In genomic region chr6:10486215-10486614, GRCh38 we compare ENCODE assay signal across 32 cellular contexts.
"Had no signal": no experiment of that assay in that cellular context is flagged by ENCODE, and none has a peak within 500 bp of the region (broad histone marks: within the 10 kb centered on the region; RNA-seq: fewer than 3 reads in every experiment).

No MANE protein-coding gene starts in this region.

- H3K4me3 ChIP-seq: left lung, lower lobe of right lung, mucosa of descending colon, neural progenitor cell, ovary, spleen, suprapubic skin, thoracic aorta, tibial artery, upper lobe of right lung had no signal

- H3K27me3 ChIP-seq: neutrophil, ovary, suprapubic skin, upper lobe of right lung had no signal

- H3K4me2 ChIP-seq: neural progenitor cell had no signal

- H3K36me3 Mint-ChIP-seq: immature natural killer cell; mesothelial cell of epicardium; natural killer cell; neural progenitor cell; stimulated activated effector memory CD8-positive, alpha-beta T cell treated with anti-CD3 and anti-CD28 coated beads, Interleukin-12 subunit alpha, Interleukin-12 subunit beta, amount 100 ng/mL, for 72 hours had no signal

- H3K9ac ChIP-seq: neural progenitor cell had no signal

- H3K4me3 Mint-ChIP-seq: immature natural killer cell; mesothelial cell of epicardium; naive B cell; natural killer cell; nephron progenitor cell; neural progenitor cell; stimulated activated effector memory CD8-positive, alpha-beta T cell treated with anti-CD3 and anti-CD28 coated beads, Interleukin-12 subunit alpha, Interleukin-12 subunit beta, amount 100 ng/mL, for 72 hours; stimulated activated naive CD8-positive, alpha-beta T cell treated with anti-CD3 and anti-CD28 coated beads, Interleukin-15, Interleukin-2, amounts not matched to agents 100 ng/mL and 50 ng/mL, for 24 hours had no signal

- DNase-seq: head of caudate nucleus; hippocampal formation; immature natural killer cell; left cardiac atrium; left lung; lower lobe of right lung; mammary epithelial cell; mesendoderm; mucosa of descending colon; naive B cell; natural killer cell; nephron progenitor cell; occipital lobe; ovary; retina; right cardiac atrium; small intestine; spleen; stimulated activated CD4-positive, alpha-beta T cell treated with anti-CD3 and anti-CD28 coated beads, Interleukin-4, amount 100 ng/mL, for 24 hours; stimulated activated naive CD4-positive, alpha-beta T cell; tibial artery; trophoblast cell; upper lobe of right lung had no signal

- H3K4me1 Mint-ChIP-seq: immature natural killer cell; mesothelial cell of epicardium; naive B cell; natural killer cell; neural progenitor cell; stimulated activated effector memory CD8-positive, alpha-beta T cell treated with anti-CD3 and anti-CD28 coated beads, Interleukin-12 subunit alpha, Interleukin-12 subunit beta, amount 100 ng/mL, for 72 hours had no signal

- H3K9me3 Mint-ChIP-seq: natural killer cell; nephron progenitor cell; neural progenitor cell; stimulated activated effector memory CD8-positive, alpha-beta T cell treated with anti-CD3 and anti-CD28 coated beads, Interleukin-12 subunit alpha, Interleukin-12 subunit beta, amount 100 ng/mL, for 72 hours; stimulated activated naive CD8-positive, alpha-beta T cell treated with anti-CD3 and anti-CD28 coated beads, Interleukin-15, Interleukin-2, amounts not matched to agents 100 ng/mL and 50 ng/mL, for 24 hours had no signal

- ATAC-seq: left cardiac atrium; left lung; lower lobe of right lung; mucosa of descending colon; natural killer cell; right cardiac atrium; sciatic nerve; stimulated activated effector memory CD8-positive, alpha-beta T cell treated with anti-CD3 and anti-CD28 coated beads, Interleukin-12 subunit alpha, Interleukin-12 subunit beta, amount 100 ng/mL, for 72 hours; upper lobe of right lung had no signal

- H2AFZ ChIP-seq: neural progenitor cell had no signal

- H3K27ac ChIP-seq: left lung, lower lobe of right lung, neural progenitor cell, neutrophil, ovary, spleen, suprapubic skin, thoracic aorta, tibial artery, upper lobe of right lung had no signal

- H3K27ac Mint-ChIP-seq: immature natural killer cell; mesothelial cell of epicardium; naive B cell; natural killer cell; neural progenitor cell; progenitor cell of endocrine pancreas; stimulated activated effector memory CD8-positive, alpha-beta T cell treated with anti-CD3 and anti-CD28 coated beads, Interleukin-12 subunit alpha, Interleukin-12 subunit beta, amount 100 ng/mL, for 72 hours; stimulated activated naive CD8-positive, alpha-beta T cell treated with anti-CD3 and anti-CD28 coated beads, Interleukin-15, Interleukin-2, amounts not matched to agents 100 ng/mL and 50 ng/mL, for 24 hours had no signal

- H3K4me1 ChIP-seq: left lung, lower lobe of right lung, neural progenitor cell, spleen, suprapubic skin, tibial artery, upper lobe of right lung had no signal

- H3K27me3 Mint-ChIP-seq: stimulated activated naive CD8-positive, alpha-beta T cell treated with anti-CD3 and anti-CD28 coated beads, Interleukin-15, Interleukin-2, amounts not matched to agents 100 ng/mL and 50 ng/mL, for 24 hours had no signal

- H3K9me3 ChIP-seq: left lung, lower lobe of right lung, mucosa of descending colon, neutrophil, ovary, suprapubic skin, thoracic aorta, tibial artery, upper lobe of right lung had no signal

- H3K36me3 ChIP-seq: left lung, lower lobe of right lung, neural progenitor cell, neutrophil, ovary, spleen, suprapubic skin, thoracic aorta, tibial artery, upper lobe of right lung had no signal
